ENCODE assay signal across 19 cellular contexts in the genomic region with DNA sequence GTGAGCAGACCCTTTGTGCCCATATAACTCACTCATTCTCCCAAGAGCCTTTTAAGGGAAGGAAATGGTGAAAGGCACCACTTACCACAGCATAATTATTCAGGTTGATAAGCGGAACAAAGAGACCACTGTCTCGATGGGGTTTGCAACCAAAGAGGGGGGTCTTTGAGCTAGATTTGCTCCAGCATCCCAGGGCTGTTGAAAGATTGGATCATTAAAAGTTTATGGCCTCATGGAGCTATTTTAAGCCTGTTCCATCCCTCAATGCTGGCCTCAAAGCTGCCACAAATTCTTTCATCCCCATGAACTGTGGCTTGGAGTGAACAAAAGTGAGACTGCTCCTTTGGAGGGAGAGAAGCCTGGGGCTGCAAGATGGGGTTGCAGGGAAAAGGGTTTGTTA.
"Had no signal": no experiment of that assay in that cellular context is flagged by ENCODE, and none has a peak within 500 bp of the region (broad histone marks: within the 10 kb centered on the region; RNA-seq: fewer than 3 reads in every experiment).

No MANE protein-coding gene starts in this region.

- H3K27ac Mint-ChIP-seq: activated CD4-positive, alpha-beta memory T cell treated with anti-CD3 and anti-CD28 coated beads, Interleukin-2, amount 10 ng/mL, durations not matched to agents 7 days and 5 days; activated T-cell treated with anti-CD3 and anti-CD28 coated beads, Interleukin-2, amount 50 U/mL, for 24 hours; immature natural killer cell; stimulated activated naive CD8-positive, alpha-beta T cell treated with anti-CD3 and anti-CD28 coated beads, Interleukin-15, Interleukin-2, amounts not matched to agents 100 ng/mL and 50 ng/mL, for 24 hours; T-helper 17 cell had no signal

- H3K9me3 Mint-ChIP-seq: activated CD4-positive, alpha-beta memory T cell treated with anti-CD3 and anti-CD28 coated beads, Interleukin-2, amount 10 ng/mL, durations not matched to agents 7 days and 5 days; activated T-cell treated with anti-CD3 and anti-CD28 coated beads, Interleukin-2, amount 50 U/mL, for 24 hours; central memory CD8-positive, alpha-beta T cell; immature natural killer cell; stimulated activated naive CD8-positive, alpha-beta T cell treated with anti-CD3 and anti-CD28 coated beads, Interleukin-15, Interleukin-2, amounts not matched to agents 100 ng/mL and 50 ng/mL, for 24 hours had no signal

- ATAC-seq: body of pancreas, foreskin keratinocyte, T-helper 17 cell had no signal

- H3K36me3 Mint-ChIP-seq: immature natural killer cell had no signal

- H3K4me3 ChIP-seq: body of pancreas, skin epidermis, suprapubic skin had no signal

- H3K4me3 Mint-ChIP-seq: activated CD4-positive, alpha-beta memory T cell treated with anti-CD3 and anti-CD28 coated beads, Interleukin-2, amount 10 ng/mL, durations not matched to agents 7 days and 5 days; activated T-cell treated with anti-CD3 and anti-CD28 coated beads, Interleukin-2, amount 50 U/mL, for 24 hours; central memory CD8-positive, alpha-beta T cell; immature natural killer cell; stimulated activated naive CD8-positive, alpha-beta T cell treated with anti-CD3 and anti-CD28 coated beads, Interleukin-15, Interleukin-2, amounts not matched to agents 100 ng/mL and 50 ng/mL, for 24 hours; T-helper 17 cell had no signal

- H3K27me3 Mint-ChIP-seq: activated CD4-positive, alpha-beta memory T cell treated with anti-CD3 and anti-CD28 coated beads, Interleukin-2, amount 10 ng/mL, durations not matched to agents 7 days and 5 days; central memory CD8-positive, alpha-beta T cell; stimulated activated naive CD8-positive, alpha-beta T cell treated with anti-CD3 and anti-CD28 coated beads, Interleukin-15, Interleukin-2, amounts not matched to agents 100 ng/mL and 50 ng/mL, for 24 hours; T-helper 17 cell had no signal

- H3K4me1 Mint-ChIP-seq: central memory CD8-positive, alpha-beta T cell; immature natural killer cell; T-helper 17 cell had no signal

- DNase-seq: activated CD4-positive, alpha-beta memory T cell treated with anti-CD3 and anti-CD28 coated beads, Interleukin-2, amount 10 ng/mL, durations not matched to agents 7 days and 5 days; activated CD4-positive, alpha-beta T cell treated with anti-CD3 and anti-CD28 coated beads for 4 hours; activated effector memory CD4-positive, alpha-beta T cell treated with Interleukin-2 at 50 U/mL for 16 hours; activated naive CD4-positive, alpha-beta T cell treated with anti-CD3 and anti-CD28 coated beads, Interleukin-2, amount 50 U/mL, for 16 hours; activated T-cell treated with anti-CD3 and anti-CD28 coated beads, Interleukin-2, amount 50 U/mL, for 24 hours; body of pancreas; cortex of kidney; effector CD4-positive, alpha-beta T cell; foreskin keratinocyte; immature natural killer cell; stimulated activated CD4-positive, alpha-beta T cell treated with anti-CD3 and anti-CD28 coated beads, Interleukin-15, amount 100 ng/mL, for 24 hours; stimulated activated CD4-positive, alpha-beta T cell treated with anti-CD3 and anti-CD28 coated beads, Interleukin-4, amount 100 ng/mL, for 4 hours; stimulated activated CD8-positive, alpha-beta memory T cell treated with anti-CD3 and anti-CD28 coated beads, Interleukin-4, amount 100 ng/mL, for 48 hours; T-helper 17 cell; trophoblast cell had no signal
